ENCODE assay signal across 1 cellular context in genomic region chr13:51361111-51361510, GRCh38.
TF ChIP-seq lines count a peak whose summit lies in the region.

No MANE protein-coding gene starts in this region.

TF ChIP-seq in GM23338, 12 proteins besides CTCF, POLR2A, EP300 and RAD21 (continued from another document):
- TF ChIP-seq, protein P1, sequence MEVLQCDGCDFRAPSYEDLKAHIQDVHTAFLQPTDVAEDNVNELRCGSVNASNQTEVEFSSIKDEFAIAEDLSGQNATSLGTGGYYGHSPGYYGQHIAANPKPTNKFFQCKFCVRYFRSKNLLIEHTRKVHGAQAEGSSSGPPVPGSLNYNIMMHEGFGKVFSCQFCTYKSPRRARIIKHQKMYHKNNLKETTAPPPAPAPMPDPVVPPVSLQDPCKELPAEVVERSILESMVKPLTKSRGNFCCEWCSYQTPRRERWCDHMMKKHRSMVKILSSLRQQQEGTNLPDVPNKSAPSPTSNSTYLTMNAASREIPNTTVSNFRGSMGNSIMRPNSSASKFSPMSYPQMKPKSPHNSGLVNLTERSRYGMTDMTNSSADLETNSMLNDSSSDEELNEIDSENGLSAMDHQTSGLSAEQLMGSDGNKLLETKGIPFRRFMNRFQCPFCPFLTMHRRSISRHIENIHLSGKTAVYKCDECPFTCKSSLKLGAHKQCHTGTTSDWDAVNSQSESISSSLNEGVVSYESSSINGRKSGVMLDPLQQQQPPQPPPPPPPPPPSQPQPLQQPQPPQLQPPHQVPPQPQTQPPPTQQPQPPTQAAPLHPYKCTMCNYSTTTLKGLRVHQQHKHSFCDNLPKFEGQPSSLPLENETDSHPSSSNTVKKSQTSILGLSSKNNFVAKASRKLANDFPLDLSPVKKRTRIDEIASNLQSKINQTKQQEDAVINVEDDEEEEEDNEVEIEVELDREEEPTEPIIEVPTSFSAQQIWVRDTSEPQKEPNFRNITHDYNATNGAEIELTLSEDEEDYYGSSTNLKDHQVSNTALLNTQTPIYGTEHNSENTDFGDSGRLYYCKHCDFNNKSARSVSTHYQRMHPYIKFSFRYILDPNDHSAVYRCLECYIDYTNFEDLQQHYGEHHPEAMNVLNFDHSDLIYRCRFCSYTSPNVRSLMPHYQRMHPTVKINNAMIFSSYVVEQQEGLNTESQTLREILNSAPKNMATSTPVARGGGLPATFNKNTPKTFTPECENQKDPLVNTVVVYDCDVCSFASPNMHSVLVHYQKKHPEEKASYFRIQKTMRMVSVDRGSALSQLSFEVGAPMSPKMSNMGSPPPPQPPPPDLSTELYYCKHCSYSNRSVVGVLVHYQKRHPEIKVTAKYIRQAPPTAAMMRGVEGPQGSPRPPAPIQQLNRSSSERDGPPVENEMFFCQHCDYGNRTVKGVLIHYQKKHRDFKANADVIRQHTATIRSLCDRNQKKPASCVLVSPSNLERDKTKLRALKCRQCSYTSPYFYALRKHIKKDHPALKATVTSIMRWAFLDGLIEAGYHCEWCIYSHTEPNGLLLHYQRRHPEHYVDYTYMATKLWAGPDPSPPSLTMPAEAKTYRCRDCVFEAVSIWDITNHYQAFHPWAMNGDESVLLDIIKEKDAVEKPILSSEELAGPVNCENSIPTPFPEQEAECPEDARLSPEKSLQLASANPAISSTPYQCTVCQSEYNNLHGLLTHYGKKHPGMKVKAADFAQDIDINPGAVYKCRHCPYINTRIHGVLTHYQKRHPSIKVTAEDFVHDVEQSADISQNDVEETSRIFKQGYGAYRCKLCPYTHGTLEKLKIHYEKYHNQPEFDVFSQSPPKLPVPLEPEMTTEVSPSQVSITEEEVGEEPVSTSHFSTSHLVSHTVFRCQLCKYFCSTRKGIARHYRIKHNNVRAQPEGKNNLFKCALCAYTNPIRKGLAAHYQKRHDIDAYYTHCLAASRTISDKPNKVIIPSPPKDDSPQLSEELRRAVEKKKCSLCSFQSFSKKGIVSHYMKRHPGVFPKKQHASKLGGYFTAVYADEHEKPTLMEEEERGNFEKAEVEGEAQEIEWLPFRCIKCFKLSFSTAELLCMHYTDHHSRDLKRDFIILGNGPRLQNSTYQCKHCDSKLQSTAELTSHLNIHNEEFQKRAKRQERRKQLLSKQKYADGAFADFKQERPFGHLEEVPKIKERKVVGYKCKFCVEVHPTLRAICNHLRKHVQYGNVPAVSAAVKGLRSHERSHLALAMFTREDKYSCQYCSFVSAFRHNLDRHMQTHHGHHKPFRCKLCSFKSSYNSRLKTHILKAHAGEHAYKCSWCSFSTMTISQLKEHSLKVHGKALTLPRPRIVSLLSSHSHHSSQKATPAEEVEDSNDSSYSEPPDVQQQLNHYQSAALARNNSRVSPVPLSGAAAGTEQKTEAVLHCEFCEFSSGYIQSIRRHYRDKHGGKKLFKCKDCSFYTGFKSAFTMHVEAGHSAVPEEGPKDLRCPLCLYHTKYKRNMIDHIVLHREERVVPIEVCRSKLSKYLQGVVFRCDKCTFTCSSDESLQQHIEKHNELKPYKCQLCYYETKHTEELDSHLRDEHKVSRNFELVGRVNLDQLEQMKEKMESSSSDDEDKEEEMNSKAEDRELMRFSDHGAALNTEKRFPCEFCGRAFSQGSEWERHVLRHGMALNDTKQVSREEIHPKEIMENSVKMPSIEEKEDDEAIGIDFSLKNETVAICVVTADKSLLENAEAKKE (CRISPR knock-in tag; IDR thresholded peaks at IDR 0.05), result no peak
- no peak for TF ChIP-seq EZH2phosphoT487 (IDR thresholded peaks at IDR 0.05; ENCODE audit: unreplicated experiment)
